8 cellular contexts compared by ENCODE assay signal in the genomic region with DNA sequence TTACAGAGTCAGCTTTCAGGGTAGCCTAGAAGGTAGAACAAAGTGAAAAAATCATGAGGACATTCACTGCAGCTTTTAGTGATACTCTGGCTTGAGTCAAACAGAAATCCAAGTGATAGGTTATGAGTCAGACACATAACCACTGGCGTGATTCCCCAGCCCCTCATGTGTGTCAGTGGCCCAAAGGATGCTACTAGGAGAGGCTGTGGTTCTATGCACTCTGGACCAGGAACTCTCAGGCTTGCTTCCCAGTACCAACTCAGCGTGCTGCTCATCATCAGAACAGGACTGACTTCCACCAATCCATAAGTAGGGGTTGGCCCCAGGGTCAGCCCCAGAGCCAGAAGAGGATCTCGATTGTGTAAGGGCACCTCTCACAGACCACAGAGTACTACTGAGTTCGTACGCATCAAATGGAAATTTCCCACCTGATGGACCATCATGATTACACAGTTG.
A peak's percentile ranks its signal among the peaks of the same experiment; 100 is the strongest.
DNase-seq lines count a peak whose midpoint lies in the region; ATAC-seq and TF ChIP-seq lines count a peak whose summit lies in the region.

No MANE protein-coding gene starts in this region.

- H3K27me3 Mint-ChIP-seq in CD8-positive, alpha-beta memory T cell: peaks cover 0 to 5% of the 10 kb centered on the region in 2 donors

- H3K4me3 ChIP-seq in GM12864 (ENCODE audit: low read depth, low read length) (no peak overlapping the region), mammary epithelial cell (replicated peaks in 1 of 3; ENCODE audit: insufficient read depth in 1 of 3, low read depth in 2 of 3, low read length in 3 of 3) (no peak overlapping the region)
- H3K4me3 ChIP-seq in CD8-positive, alpha-beta memory T cell (ENCODE audit: low read length): no peak overlapping the region

- TF ChIP-seq CTCF in GM12864 (IDR thresholded peaks at IDR 0.05; ENCODE audit: low read depth, low read length, missing control alignments) (no peak), GM20000 (IDR thresholded peaks at IDR 0.05; ENCODE audit: extremely low read depth, missing control alignments) (no peak), mammary epithelial cell (conservative IDR thresholded peaks at IDR 0.05 in 1 of 2, IDR thresholded peaks at IDR 0.05 in 1 of 2; ENCODE audit: extremely low read depth in 1 of 2, insufficient read depth in 1 of 2, low read depth in 1 of 2, low read length in 2 of 2) (no peak)

- no peaks in the 10 kb centered on the region for H3K4me1 ChIP-seq in mammary epithelial cell (ENCODE audit: insufficient read depth, low read length)
- H3K4me1 ChIP-seq in CD8-positive, alpha-beta memory T cell (ENCODE audit: insufficient read depth, low read length): no peaks in the 10 kb centered on the region

- H3K9ac ChIP-seq in mammary epithelial cell (ENCODE audit: insufficient read depth, low read length): no peak overlapping the region

- no peaks in the 10 kb centered on the region for H3K36me3 ChIP-seq in mammary epithelial cell (ENCODE audit: insufficient read depth, low read length)
- no peaks in the 10 kb centered on the region for H3K36me3 ChIP-seq in CD8-positive, alpha-beta memory T cell (ENCODE audit: insufficient read depth, low read length)

- H3K79me2 ChIP-seq in mammary epithelial cell (ENCODE audit: insufficient read depth, low read length): no peaks in the 10 kb centered on the region

- POLR2A ChIA-PET in CD8-positive, alpha-beta memory T cell (lab: Charles Lee): no interaction called here

- no peaks in the 10 kb centered on the region for H3K36me3 Mint-ChIP-seq in CD8-positive, alpha-beta memory T cell

- peak overlapping the region in 1 of 8 donors; percentile 71 for H3K27ac Mint-ChIP-seq in CD8-positive, alpha-beta memory T cell

- peaks cover 3% of the 10 kb centered on the region for H3K27me3 ChIP-seq in mammary epithelial cell (ENCODE audit: insufficient read depth, low read length)
- peaks cover 3% of the 10 kb centered on the region for H3K27me3 ChIP-seq in CD8-positive, alpha-beta memory T cell (ENCODE audit: insufficient read depth, low read length, poor library complexity, severe bottlenecking)

- 80% methylated on average over 5 of the region's 5 CpGs for WGBS in mammary epithelial cell (ENCODE audit: low coverage, missing lambda C conversion rate)

- no peak overlapping the region for H3K4me2 ChIP-seq in mammary epithelial cell (ENCODE audit: insufficient read depth, low read depth, low read length)

- H3K4me3 Mint-ChIP-seq in CD8-positive, alpha-beta memory T cell: no peak overlapping the region

- DNase-seq in GM12864 (ENCODE audit: low read depth) (peak; percentile 78), GM20000 (ENCODE audit: low spot score) (peak; percentile 65), mammary epithelial cell (peak; percentile 41), NCI-H1930 (lab: John Stamatoyannopoulos, UW) (no peak), NCI-H2081 treated with DMSO at 0.1 percent for 48 hours (lab: John Stamatoyannopoulos, UW) (no peak), HuH-7.5 (ENCODE audit: low spot score) (no peak)
- no peak for DNase-seq in CD8-positive, alpha-beta memory T cell

- intact Hi-C loops in mammary epithelial cell (cut with micrococcal nuclease): no loop called here

- no TSS peak for BruUV-seq in mammary epithelial cell (replicated peaks; lab: Mats Ljungman, UMichigan)

- H3K9me3 ChIP-seq in mammary epithelial cell (replicated peaks; ENCODE audit: insufficient read depth, low read length): no peaks in the 10 kb centered on the region
- H3K9me3 ChIP-seq in CD8-positive, alpha-beta memory T cell (ENCODE audit: low read length): no peaks in the 10 kb centered on the region

- H4K20me1 ChIP-seq in mammary epithelial cell (ENCODE audit: insufficient read depth, low read length): no peaks in the 10 kb centered on the region

- in situ Hi-C loops in mammary epithelial cell (cut with MboI; ENCODE audit: low sequenced_read_pairs in 2 of 2): no loop called here

- dilution Hi-C loops in mammary epithelial cell (cut with HindIII; ENCODE audit: low sequenced_read_pairs): no loop called here

- H3K9me3 Mint-ChIP-seq in CD8-positive, alpha-beta memory T cell: no peaks in the 10 kb centered on the region

- ATAC-seq in HG03378 (IDR thresholded peaks at IDR 0.05; ENCODE audit: unreplicated experiment): peak; percentile 85

- CTCF ChIA-PET in mammary epithelial cell (lab: Charles Lee; ENCODE audit: low non-redundant PET): no interaction called here
- CTCF ChIA-PET in CD8-positive, alpha-beta memory T cell (lab: Charles Lee): no interaction called here

- H2AFZ ChIP-seq in mammary epithelial cell (ENCODE audit: low read depth, low read length): no peak overlapping the region

- H3K4me1 Mint-ChIP-seq in CD8-positive, alpha-beta memory T cell: no peaks in the 10 kb centered on the region

- no peak overlapping the region for H3K27ac ChIP-seq in mammary epithelial cell (ENCODE audit: insufficient read depth, low read depth, low read length)
- no peak overlapping the region for H3K27ac ChIP-seq in CD8-positive, alpha-beta memory T cell (ENCODE audit: low read depth, low read length)

Comparison
In these comparisons a context has a peak if more than half of its experiments do, and no peak if none do; other contexts are left out.
1. DNase-seq: peak in GM12864 (single experiment), GM20000 (single experiment) and mammary epithelial cell (single experiment); none in NCI-H1930 (0 of 2), CD8-positive, alpha-beta memory T cell (0 of 5), NCI-H2081 treated with DMSO at 0.1 percent for 48 hours (single experiment) and HuH-7.5 (single experiment).